In genomic region chr9:126722252-126722921, GRCh38 we compare ENCODE assay signal across 8 cellular contexts.
DNase-seq lines count a peak whose midpoint lies in the region; ATAC-seq, FAIRE-seq and TF ChIP-seq lines count a peak whose summit lies in the region.

No MANE protein-coding gene starts in this region.

- H3K9me3 Mint-ChIP-seq in activated naive CD4-positive, alpha-beta T cell treated with anti-CD3 and anti-CD28 coated beads, Interleukin-2, amount 50 U/mL, for 24 hours = no peaks in the 10 kb centered on the region

- peak; percentile 42 for DNase-seq in CMK (ENCODE audit: low read depth)
- DNase-seq in GM20000 (ENCODE audit: low spot score) = peak; percentile 93
- DNase-seq in HTR-8/SVneo (ENCODE audit: insufficient read length, low spot score) = peak; percentile 78
- DNase-seq in left cardiac atrium = peak; percentile 86
- DNase-seq in retinal pigment epithelial cell (ENCODE audit: low read depth) = peak; percentile 19
- no peak for DNase-seq in G401 (ENCODE audit: low spot score)

- H3K27ac Mint-ChIP-seq in activated naive CD4-positive, alpha-beta T cell treated with anti-CD3 and anti-CD28 coated beads, Interleukin-2, amount 50 U/mL, for 24 hours = no peak overlapping the region

- ATAC-seq in SK-N-SH treated with all-trans-retinoic acid at 6 μM for 48 hours (peak; percentile 85), left cardiac atrium (peak; percentile 88 to 95)

- no peaks in the 10 kb centered on the region for H3K27me3 Mint-ChIP-seq in activated naive CD4-positive, alpha-beta T cell treated with anti-CD3 and anti-CD28 coated beads, Interleukin-2, amount 50 U/mL, for 24 hours

- H3K4me3 ChIP-seq in retinal pigment epithelial cell (ENCODE audit: low read length) = peak overlapping the region; percentile 49

- peak; percentile 71 for FAIRE-seq in HTR-8/SVneo (lab: Jason Lieb, UNC)

- TF ChIP-seq CTCF in GM20000 (IDR thresholded peaks at IDR 0.05; ENCODE audit: extremely low read depth, missing control alignments) (no peak), retinal pigment epithelial cell (conservative IDR thresholded peaks at IDR 0.05; ENCODE audit: low read depth, low read length) (no peak)

- intact Hi-C loops in left cardiac atrium (cut with DNase I) = no loop called here

- peak overlapping the region; percentile 79 for H3K4me3 Mint-ChIP-seq in activated naive CD4-positive, alpha-beta T cell treated with anti-CD3 and anti-CD28 coated beads, Interleukin-2, amount 50 U/mL, for 24 hours

- no peaks in the 10 kb centered on the region for H3K36me3 Mint-ChIP-seq in activated naive CD4-positive, alpha-beta T cell treated with anti-CD3 and anti-CD28 coated beads, Interleukin-2, amount 50 U/mL, for 24 hours

- peaks cover 53% of the 10 kb centered on the region for H3K4me1 Mint-ChIP-seq in activated naive CD4-positive, alpha-beta T cell treated with anti-CD3 and anti-CD28 coated beads, Interleukin-2, amount 50 U/mL, for 24 hours

- in situ Hi-C loops in G401 (cut with HindIII; ENCODE audit: low sequenced_read_pairs) = no loop called here

TF ChIP-seq in SK-N-SH treated with all-trans-retinoic acid at 6 μM for 48 hours, 23 proteins besides CTCF, POLR2A, EP300 and RAD21:
- no peak for TF ChIP-seq RARB (CRISPR knock-in tag; IDR thresholded peaks at IDR 0.05)
- TF ChIP-seq SNAI2 (CRISPR knock-in tag; IDR thresholded peaks at IDR 0.05) = no peak
- TF ChIP-seq CSDC2 (CRISPR knock-in tag; IDR thresholded peaks at IDR 0.05) = no peak
- TF ChIP-seq ZC3H10 (CRISPR knock-in tag; IDR thresholded peaks at IDR 0.05) = no peak
- TF ChIP-seq POU6F1 (CRISPR knock-in tag; IDR thresholded peaks at IDR 0.05; ENCODE audit: borderline replicate concordance, low read depth) = no peak
- no peak for TF ChIP-seq TCF4 (CRISPR knock-in tag; IDR thresholded peaks at IDR 0.05; ENCODE audit: borderline replicate concordance)
- TF ChIP-seq ZNF8 (CRISPR knock-in tag; IDR thresholded peaks at IDR 0.05) = no peak
- TF ChIP-seq PATZ1 (CRISPR knock-in tag; IDR thresholded peaks at IDR 0.05; ENCODE audit: borderline replicate concordance) = no peak
- no peak for TF ChIP-seq ZNF70 (CRISPR knock-in tag; IDR thresholded peaks at IDR 0.05)
- no peak for TF ChIP-seq ZFP3 (CRISPR knock-in tag; IDR thresholded peaks at IDR 0.05)
- TF ChIP-seq ZFP30 (CRISPR knock-in tag; IDR thresholded peaks at IDR 0.05) = no peak
TF ChIP-seq in SK-N-SH treated with all-trans-retinoic acid at 6 μM for 48 hours: peak in this region for 0.
